14 cellular contexts compared by ENCODE assay signal in the genomic region with DNA sequence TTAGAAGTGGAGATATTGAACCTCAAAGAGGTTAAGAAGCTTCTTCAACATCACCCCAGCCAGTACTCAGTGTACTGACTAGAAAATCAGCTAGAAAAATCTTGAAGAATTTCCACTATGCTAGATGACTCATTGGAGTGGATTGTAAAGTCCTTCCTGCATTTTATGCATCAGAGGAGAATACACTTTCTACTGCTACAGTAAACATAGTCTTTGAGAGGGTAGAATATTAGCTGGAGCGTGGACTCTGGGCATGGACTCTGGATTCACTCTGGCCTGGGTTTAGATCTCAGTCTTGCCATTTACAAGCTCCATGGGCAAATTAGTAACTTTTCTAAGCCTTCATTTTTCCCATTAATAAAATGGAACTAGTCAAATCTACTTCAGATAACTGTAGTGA.
A peak's percentile ranks its signal among the peaks of the same experiment; 100 is the strongest.
DNase-seq lines count a peak whose midpoint lies in the region; ATAC-seq, FAIRE-seq and TF ChIP-seq lines count a peak whose summit lies in the region.
"Had no signal": no experiment of that assay in that cellular context is flagged by ENCODE, and none has a peak within 500 bp of the region (broad histone marks: within the 10 kb centered on the region; RNA-seq: fewer than 3 reads in every experiment).

No MANE protein-coding gene starts in this region.

- H3K4me2 ChIP-seq in neuronal stem cell (ENCODE audit: insufficient read depth, low read length, poor library complexity, severe bottlenecking) = no peak overlapping the region
- H3K4me2 ChIP-seq: BLaER1 treated with 17β-estradiol and CSF1 and Interleukin-3, amounts not matched to agents 10 nM and 100 nM had no signal

- H2BK12ac ChIP-seq in neuronal stem cell (ENCODE audit: low read length) = no peak overlapping the region

- H4K8ac ChIP-seq in neuronal stem cell (ENCODE audit: low read depth, low read length) = no peak overlapping the region

- H3K4me1 Mint-ChIP-seq in immature natural killer cell = no peaks in the 10 kb centered on the region
- H3K4me1 Mint-ChIP-seq: activated naive CD4-positive, alpha-beta T cell treated with anti-CD3 and anti-CD28 coated beads, Interleukin-2, amount 10 ng/mL, durations not matched to agents 7 days and 5 days had no signal

- no peak overlapping the region for H3K4me3 Mint-ChIP-seq in immature natural killer cell
- H3K4me3 Mint-ChIP-seq: activated naive CD4-positive, alpha-beta T cell treated with anti-CD3 and anti-CD28 coated beads, Interleukin-2, amount 10 ng/mL, durations not matched to agents 7 days and 5 days had no signal

- no peak for FAIRE-seq in bronchial epithelial cell (lab: Jason Lieb, UNC)
- FAIRE-seq: K562, pancreas had no signal

- peaks cover 0 to 3% (median under 1%) of the 10 kb centered on the region in 6 donors for H3K9me3 Mint-ChIP-seq in immature natural killer cell
- H3K9me3 Mint-ChIP-seq: activated naive CD4-positive, alpha-beta T cell treated with anti-CD3 and anti-CD28 coated beads, Interleukin-2, amount 10 ng/mL, durations not matched to agents 7 days and 5 days had no signal

- no peak overlapping the region for H3K23ac ChIP-seq in neuronal stem cell (ENCODE audit: low read depth, low read length, poor library complexity)

- H2BK15ac ChIP-seq in neuronal stem cell (ENCODE audit: low read length) = no peak overlapping the region

- DNase-seq in A673 (ENCODE audit: low spot score) (peak; percentile 75), HT1080 (ENCODE audit: low read depth) (peak; percentile 89), bronchial epithelial cell (ENCODE audit: low read depth) (peak; percentile 84), left lobe of liver (ENCODE audit: low spot score) (no peak), neuronal stem cell (ENCODE audit: low spot score) (no peak), immature natural killer cell (no peak)
- DNase-seq: activated naive CD4-positive, alpha-beta T cell treated with anti-CD3 and anti-CD28 coated beads, Interleukin-2, amount 10 ng/mL, durations not matched to agents 7 days and 5 days; head of caudate nucleus; pancreas had no signal

- H3K27ac ChIP-seq in A673 (ENCODE audit: low read depth, low read length, poor library complexity, severe bottlenecking) (no peak overlapping the region), neuronal stem cell (replicated peaks; ENCODE audit: low read length) (no peak overlapping the region)
- H3K27ac ChIP-seq: BLaER1 treated with 17β-estradiol and CSF1 and Interleukin-3, amounts not matched to agents 10 nM and 100 nM; pancreas had no signal

- no peak overlapping the region for H2AK5ac ChIP-seq in neuronal stem cell (ENCODE audit: low read depth, low read length)

- no peak overlapping the region for H2BK5ac ChIP-seq in neuronal stem cell (ENCODE audit: low read length)

- no CpG with 5 or more reads among the region's 1 CpG for WGBS in neuronal stem cell (ENCODE audit: extremely low coverage in 2 of 2, insufficient read length in 2 of 2, insufficient replicate concordance in 1 of 2), 2 donors

- H3K4me1 ChIP-seq in A673 (ENCODE audit: insufficient read depth, low read length, poor library complexity, severe bottlenecking) (peaks cover 3% of the 10 kb centered on the region), neuronal stem cell (ENCODE audit: control insufficient read depth in 2 of 2, insufficient read depth in 1 of 2, low read depth in 1 of 2, low read length in 2 of 2) (peaks cover 0 to 5% of the 10 kb centered on the region in 2 donors)
- H3K4me1 ChIP-seq: BLaER1 treated with 17β-estradiol and CSF1 and Interleukin-3, amounts not matched to agents 10 nM and 100 nM; pancreas had no signal

- POLR2A ChIA-PET in A673 (lab: Charles Lee; ENCODE audit: low non-redundant PET) = no interaction called here

- CTCF ChIA-PET in A673 (lab: Charles Lee) = interaction anchor here (0.7 kb wide), 1 partner anchor 919 kb away, joined by 7 read pairs; no protein-coding TSS in a partner anchor

- H3K9me3 ChIP-seq in A673 (ENCODE audit: low read depth, low read length, poor library complexity, severe bottlenecking) (peaks cover 6% of the 10 kb centered on the region), neuronal stem cell (replicated peaks in 1 of 2; ENCODE audit: control insufficient read depth in 2 of 2, insufficient read depth in 1 of 2, low read depth in 1 of 2, low read length in 2 of 2) (peaks cover 0 to 13% of the 10 kb centered on the region in 2 donors)
- H3K9me3 ChIP-seq: pancreas had no signal

- no peak for TF ChIP-seq CTCF in A673 (conservative IDR thresholded peaks at IDR 0.05; ENCODE audit: low read depth, low read length)
- no peak for TF ChIP-seq CTCF in bronchial epithelial cell (IDR thresholded peaks at IDR 0.05; ENCODE audit: insufficient read depth, low read length, severe bottlenecking)

- H3K4ac ChIP-seq in neuronal stem cell (ENCODE audit: low read length) = no peak overlapping the region

- H3K27ac Mint-ChIP-seq in immature natural killer cell = no peak overlapping the region
- H3K27ac Mint-ChIP-seq: activated naive CD4-positive, alpha-beta T cell treated with anti-CD3 and anti-CD28 coated beads, Interleukin-2, amount 10 ng/mL, durations not matched to agents 7 days and 5 days had no signal

- no peak overlapping the region for H4K91ac ChIP-seq in neuronal stem cell (ENCODE audit: low read depth, low read length, poor library complexity)

- no peaks in the 10 kb centered on the region for H3K79me1 ChIP-seq in neuronal stem cell (ENCODE audit: low read depth, low read length)

- H3K36me3 Mint-ChIP-seq in immature natural killer cell = no peaks in the 10 kb centered on the region
- H3K36me3 Mint-ChIP-seq: activated naive CD4-positive, alpha-beta T cell treated with anti-CD3 and anti-CD28 coated beads, Interleukin-2, amount 10 ng/mL, durations not matched to agents 7 days and 5 days had no signal

- H3K4me3 ChIP-seq in A673 (ENCODE audit: low read depth, low read length, poor library complexity, severe bottlenecking) (no peak overlapping the region), bronchial epithelial cell (ENCODE audit: low read depth, low read length) (no peak overlapping the region), neuronal stem cell (ENCODE audit: low read length in 2 of 2) (no peak overlapping the region)
- H3K4me3 ChIP-seq: BLaER1 treated with 17β-estradiol and CSF1 and Interleukin-3, amounts not matched to agents 10 nM and 100 nM; K562; pancreas had no signal

- H3K36me3 ChIP-seq in A673 (ENCODE audit: insufficient read depth, low read length, poor library complexity, severe bottlenecking) = no peaks in the 10 kb centered on the region
- no peaks in the 10 kb centered on the region for H3K36me3 ChIP-seq in bronchial epithelial cell (ENCODE audit: control insufficient read depth, insufficient read depth, low read length)
- H3K36me3 ChIP-seq in neuronal stem cell (replicated peaks in 1 of 2; ENCODE audit: control insufficient read depth in 2 of 2, insufficient read depth in 2 of 2, low read length in 2 of 2) = no peaks in the 10 kb centered on the region
- H3K36me3 ChIP-seq: BLaER1 treated with 17β-estradiol and CSF1 and Interleukin-3, amounts not matched to agents 10 nM and 100 nM; pancreas had no signal

- H3K14ac ChIP-seq in neuronal stem cell (ENCODE audit: low read length) = no peak overlapping the region

- ATAC-seq in left lobe of liver = peak; percentile 22
- ATAC-seq in GM18861 (IDR thresholded peaks at IDR 0.05; ENCODE audit: unreplicated experiment) = no peak
- no peak for ATAC-seq in HG02884 (IDR thresholded peaks at IDR 0.05; ENCODE audit: unreplicated experiment)
- ATAC-seq: activated CD4-positive, CD25-positive, alpha-beta regulatory T cell treated with anti-CD3 and anti-CD28 coated beads, Interleukin-2, amount 50 U/mL, for 24 hours; K562 had no signal

- H3K18ac ChIP-seq in neuronal stem cell (ENCODE audit: low read length) = no peak overlapping the region

- peaks cover 0 to 2% (median 1%) of the 10 kb centered on the region in 3 donors for H3K27me3 Mint-ChIP-seq in immature natural killer cell (ENCODE audit: low read depth in 3 of 3)

- H3K27me3 ChIP-seq in A673 (replicated peaks; ENCODE audit: insufficient read depth, low read depth, low read length, poor library complexity) = no peaks in the 10 kb centered on the region
- no peaks in the 10 kb centered on the region for H3K27me3 ChIP-seq in bronchial epithelial cell (ENCODE audit: control insufficient read depth, insufficient read depth, low read length)
- no peaks in the 10 kb centered on the region for H3K27me3 ChIP-seq in neuronal stem cell (ENCODE audit: control insufficient read depth in 3 of 3, insufficient read depth in 3 of 3, low read depth in 1 of 3, low read length in 3 of 3)
- H3K27me3 ChIP-seq: BLaER1 treated with 17β-estradiol and CSF1 and Interleukin-3, amounts not matched to agents 10 nM and 100 nM; pancreas had no signal

- intact Hi-C loops in A673 (cut with micrococcal nuclease; ENCODE audit: unreplicated experiment) = no loop called here

- H2AFZ ChIP-seq in neuronal stem cell (ENCODE audit: low read length) = no peak overlapping the region

- BruUV-seq in A673 (replicated peaks; lab: Mats Ljungman, UMichigan) = no TSS peak

- H2BK120ac ChIP-seq in neuronal stem cell (ENCODE audit: low read depth, low read length) = no peak overlapping the region

- H3K9ac ChIP-seq in neuronal stem cell (ENCODE audit: low read depth, low read length, poor library complexity) = no peak overlapping the region
- H3K9ac ChIP-seq: BLaER1 treated with 17β-estradiol and CSF1 and Interleukin-3, amounts not matched to agents 10 nM and 100 nM had no signal

Comparison
In these comparisons a context has a peak if more than half of its experiments do, and no peak if none do; other contexts are left out.
1. DNase-seq: peak in A673 (single experiment), HT1080 (single experiment) and bronchial epithelial cell (single experiment); none in left lobe of liver (single experiment), neuronal stem cell (single experiment) and immature natural killer cell (0 of 3).